In the genomic region with DNA sequence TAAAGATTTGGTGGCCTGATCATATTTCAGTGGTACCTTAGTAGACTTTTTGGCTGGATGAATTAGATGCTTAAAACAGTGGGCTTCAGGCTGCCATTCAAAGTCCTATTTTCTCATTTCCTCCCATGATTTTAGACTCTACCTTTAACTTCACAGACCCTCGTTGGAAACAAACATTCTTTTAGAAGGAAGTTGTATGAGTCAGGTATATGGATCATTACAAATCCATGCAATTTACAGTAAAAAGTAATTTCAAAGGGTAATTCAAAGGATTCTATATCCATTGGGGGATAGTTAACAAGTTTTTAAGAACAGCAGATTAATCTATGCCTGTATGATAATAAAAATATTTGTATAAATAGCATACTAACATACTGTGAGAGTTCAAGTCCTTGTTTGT, we compare ENCODE assay signal across 8 cellular contexts.
"Had no signal": no experiment of that assay in that cellular context is flagged by ENCODE, and none has a peak within 500 bp of the region (broad histone marks: within the 10 kb centered on the region; RNA-seq: fewer than 3 reads in every experiment).

No MANE protein-coding gene starts in this region.

- H3K27ac ChIP-seq: HL-60, KMS-11 had no signal

- DNase-seq: IMR-90, KBM-7, KG1 had no signal

- H3K4me2 ChIP-seq: KMS-11 had no signal

- H3K4me3 ChIP-seq: K562 had no signal

- ATAC-seq: HepG2, K562 had no signal

- FAIRE-seq: HepG2, HTR-8/SVneo, K562 had no signal

- H3K9ac ChIP-seq: KMS-11 had no signal
